In the genomic region with DNA sequence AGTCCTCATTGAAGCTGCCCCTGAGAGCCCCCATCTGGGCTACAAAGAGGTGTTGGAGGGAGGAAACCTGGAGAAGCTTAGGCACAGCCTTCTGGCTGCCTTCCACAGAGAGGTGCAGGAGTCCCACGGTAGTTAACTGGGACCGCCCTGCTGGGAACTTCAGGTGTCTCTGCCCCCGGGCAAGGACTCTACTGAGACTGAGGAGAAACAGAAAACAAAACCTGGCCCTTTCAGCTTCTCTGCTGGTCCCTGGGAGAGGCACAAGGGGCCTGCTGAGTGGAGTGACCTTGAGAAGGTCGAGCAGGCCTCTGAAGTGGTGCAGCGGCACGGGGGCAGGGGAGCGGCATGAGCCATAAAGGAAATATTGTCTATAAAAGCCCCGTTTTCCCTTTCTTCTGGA, we compare ENCODE assay signal across 1 cellular context.
TF ChIP-seq lines count a peak whose summit lies in the region.

No MANE protein-coding gene starts in this region.

TF ChIP-seq in WTC11, 78 proteins besides CTCF, POLR2A, EP300 and RAD21 (continued from another document):
- no peak for TF ChIP-seq ZMAT4 (CRISPR knock-in tag; IDR thresholded peaks at IDR 0.05)
- TF ChIP-seq, protein P1, sequence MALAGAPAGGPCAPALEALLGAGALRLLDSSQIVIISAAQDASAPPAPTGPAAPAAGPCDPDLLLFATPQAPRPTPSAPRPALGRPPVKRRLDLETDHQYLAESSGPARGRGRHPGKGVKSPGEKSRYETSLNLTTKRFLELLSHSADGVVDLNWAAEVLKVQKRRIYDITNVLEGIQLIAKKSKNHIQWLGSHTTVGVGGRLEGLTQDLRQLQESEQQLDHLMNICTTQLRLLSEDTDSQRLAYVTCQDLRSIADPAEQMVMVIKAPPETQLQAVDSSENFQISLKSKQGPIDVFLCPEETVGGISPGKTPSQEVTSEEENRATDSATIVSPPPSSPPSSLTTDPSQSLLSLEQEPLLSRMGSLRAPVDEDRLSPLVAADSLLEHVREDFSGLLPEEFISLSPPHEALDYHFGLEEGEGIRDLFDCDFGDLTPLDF (CRISPR knock-in tag; IDR thresholded peaks at IDR 0.05) = no peak
- no peak for TF ChIP-seq ZBTB43 (CRISPR knock-in tag; IDR thresholded peaks at IDR 0.05)
